Comparison of ENCODE assay signal across 1 cellular context in the genomic region with DNA sequence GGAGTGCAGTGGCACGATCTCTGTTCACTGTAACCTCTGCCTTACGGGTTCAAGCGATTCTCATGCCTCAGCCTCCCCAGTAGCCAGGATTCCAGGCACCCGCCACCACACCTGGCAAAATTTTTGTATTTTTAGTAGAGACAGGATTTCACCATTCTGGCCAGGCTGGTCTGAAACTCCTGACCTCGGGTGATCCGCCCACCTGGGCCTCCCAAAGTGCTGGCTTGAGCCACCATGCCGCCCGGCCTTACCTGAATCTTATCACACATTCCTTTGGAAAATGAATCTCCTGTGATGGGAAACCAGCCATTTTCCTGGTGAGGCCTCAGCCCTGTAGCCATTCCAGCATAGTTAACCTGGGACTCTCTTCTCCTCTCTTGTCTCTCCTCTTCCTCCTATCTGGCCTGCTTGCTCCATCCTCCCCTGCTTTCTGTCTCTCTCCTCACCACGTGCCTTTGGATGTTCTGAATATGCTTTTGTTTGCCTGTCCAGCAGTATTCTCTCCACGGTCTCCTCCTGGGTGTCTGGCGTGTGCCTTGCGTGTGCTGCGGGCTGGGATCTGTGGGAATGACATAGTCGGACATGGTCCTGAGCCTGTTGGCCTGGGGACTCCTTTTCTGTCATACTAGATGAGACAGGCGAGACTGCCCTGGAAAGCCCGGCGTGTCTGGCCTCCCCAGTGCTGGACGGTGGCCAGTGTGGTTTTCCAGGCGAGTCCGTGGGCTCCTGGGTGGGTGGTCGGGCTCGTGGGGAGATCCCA.
TF ChIP-seq lines count a peak whose summit lies in the region.

No MANE protein-coding gene starts in this region.

TF ChIP-seq in IMR-90, 13 proteins besides CTCF, POLR2A, EP300 and RAD21:
- no peak for TF ChIP-seq SMC3 (IDR thresholded peaks at IDR 0.05; ENCODE audit: low read depth, low read length)
- no peak for TF ChIP-seq CEBPB (IDR thresholded peaks at IDR 0.05; ENCODE audit: low read depth, low read length)
- TF ChIP-seq FOS (IDR thresholded peaks at IDR 0.05; ENCODE audit: low read depth, low read length), result no peak
